8 cellular contexts compared by ENCODE assay signal in genomic region chr18:35040638-35040987, GRCh38. TPM values are rescaled to one million over a fixed set of nuclear protein-coding genes. Genes with fewer than 3 reads are reported as not detected.
DNase-seq lines count a peak whose midpoint lies in the region; ATAC-seq and TF ChIP-seq lines count a peak whose summit lies in the region.

No MANE protein-coding gene starts in this region.

- H3K27ac Mint-ChIP-seq in neural progenitor cell = peak overlapping the region; percentile 31

- H3K4me1 ChIP-seq in BLaER1 treated with 17β-estradiol and CSF1 and Interleukin-3, amounts not matched to agents 10 nM and 100 nM = peaks cover 68 to 79% (median 72%) of the 10 kb centered on the region in 10 experiments
- H3K4me1 ChIP-seq in MM.1S (ENCODE audit: low read length) = peaks cover 17% of the 10 kb centered on the region
- H3K4me1 ChIP-seq in duodenal mucosa (ENCODE audit: control insufficient read depth in 1 of 2, insufficient read depth in 2 of 2, low read length in 2 of 2) = peaks cover 27 to 31% of the 10 kb centered on the region in 2 donors
- peaks cover 36% of the 10 kb centered on the region for H3K4me1 ChIP-seq in neural progenitor cell

- peak overlapping the region; percentile 69 for H2AFZ ChIP-seq in MM.1S (ENCODE audit: low read length)
- peak overlapping the region; percentile 35 for H2AFZ ChIP-seq in neural progenitor cell (replicated peaks)

- peaks cover 0 to 24% (median 3%) of the 10 kb centered on the region in 11 experiments; a peak in 6 of 22 replicates for H4K20me1 ChIP-seq in BLaER1 treated with 17β-estradiol and CSF1 and Interleukin-3, amounts not matched to agents 10 nM and 100 nM
- H4K20me1 ChIP-seq in MM.1S (ENCODE audit: insufficient read depth, low read length) (no peaks in the 10 kb centered on the region), neural progenitor cell (ENCODE audit: low read depth) (peaks cover 11% of the 10 kb centered on the region)

- TF ChIP-seq CTCF in MM.1S (IDR thresholded peaks at IDR 0.05; ENCODE audit: low read length) (no peak), neural progenitor cell (IDR thresholded peaks at IDR 0.05) (no peak)

- H3K4me3 ChIP-seq in BLaER1 treated with 17β-estradiol and CSF1 and Interleukin-3, amounts not matched to agents 10 nM and 100 nM = peak overlapping the region; percentile 72 to 94 (median 85); a peak in 18 of 20 replicates
- H3K4me3 ChIP-seq in MM.1S (ENCODE audit: low read length) (peak overlapping the region; percentile 95), duodenal mucosa (ENCODE audit: low read depth in 1 of 2, low read length in 2 of 2) (peak overlapping the region; percentile 93 to 96), neural progenitor cell (peak overlapping the region; percentile 66)

- no peaks in the 10 kb centered on the region for H3K9me3 Mint-ChIP-seq in neural progenitor cell

- peaks cover 27% of the 10 kb centered on the region for H3K79me2 ChIP-seq in MM.1S (ENCODE audit: low read length)
- peaks cover 40% of the 10 kb centered on the region for H3K79me2 ChIP-seq in neural progenitor cell (ENCODE audit: low read depth)

- ATAC-seq in HG03135 (IDR thresholded peaks at IDR 0.05; ENCODE audit: unreplicated experiment) (no peak), GM21360 (IDR thresholded peaks at IDR 0.05; ENCODE audit: unreplicated experiment) (no peak)

- H3K27me3 ChIP-seq in BLaER1 treated with 17β-estradiol and CSF1 and Interleukin-3, amounts not matched to agents 10 nM and 100 nM = no peaks in the 10 kb centered on the region
- H3K27me3 ChIP-seq in MM.1S (replicated peaks; ENCODE audit: insufficient read depth, low read length) = no peaks in the 10 kb centered on the region
- H3K27me3 ChIP-seq in duodenal mucosa (ENCODE audit: control insufficient read depth in 1 of 2, insufficient read depth in 2 of 2, low read length in 2 of 2) = no peaks in the 10 kb centered on the region
- no peaks in the 10 kb centered on the region for H3K27me3 ChIP-seq in neural progenitor cell

- DNase-seq in MM.1S (no peak), neural progenitor cell (ENCODE audit: low spot score) (no peak), NCI-H187 treated with DMSO at 0.1 percent for 48 hours (lab: John Stamatoyannopoulos, UW) (no peak), AG08396 (ENCODE audit: low spot score) (no peak)

- H3F3A ChIP-seq in MM.1S (ENCODE audit: insufficient read depth, low read length) (peaks cover 18% of the 10 kb centered on the region), neural progenitor cell (ENCODE audit: low read depth) (peaks cover 14% of the 10 kb centered on the region)

- no peaks in the 10 kb centered on the region for H3K36me3 ChIP-seq in BLaER1 treated with 17β-estradiol and CSF1 and Interleukin-3, amounts not matched to agents 10 nM and 100 nM
- H3K36me3 ChIP-seq in MM.1S (replicated peaks; ENCODE audit: insufficient read depth, low read length) (no peaks in the 10 kb centered on the region), duodenal mucosa (ENCODE audit: control insufficient read depth in 1 of 2, insufficient read depth in 2 of 2, low read length in 2 of 2) (no peaks in the 10 kb centered on the region), neural progenitor cell (no peaks in the 10 kb centered on the region)

- no peaks in the 10 kb centered on the region for H3K36me3 Mint-ChIP-seq in neural progenitor cell

- H3K4me3 Mint-ChIP-seq in neural progenitor cell = peak overlapping the region; percentile 96

- peaks cover 45% of the 10 kb centered on the region for H3K4me1 Mint-ChIP-seq in neural progenitor cell

- H3K27me3 Mint-ChIP-seq in neural progenitor cell (ENCODE audit: insufficient read depth, low read depth) = peaks cover 4% of the 10 kb centered on the region

- peak overlapping the region; percentile 23 to 92 (median 85); a peak in 21 of 22 replicates for H3K27ac ChIP-seq in BLaER1 treated with 17β-estradiol and CSF1 and Interleukin-3, amounts not matched to agents 10 nM and 100 nM
- H3K27ac ChIP-seq in MM.1S (ENCODE audit: low read length) (peak overlapping the region; percentile 76), duodenal mucosa (ENCODE audit: low read depth, low read length) (peak overlapping the region; percentile 79), neural progenitor cell (peak overlapping the region; percentile 23)

- H3K9me3 ChIP-seq in BLaER1 treated with 17β-estradiol and CSF1 and Interleukin-3, amounts not matched to agents 10 nM and 100 nM (replicated peaks in 1 of 11) = no peaks in the 10 kb centered on the region
- H3K9me3 ChIP-seq in MM.1S (replicated peaks; ENCODE audit: insufficient read depth, low read length) = no peaks in the 10 kb centered on the region
- H3K9me3 ChIP-seq in duodenal mucosa (ENCODE audit: control insufficient read depth in 1 of 2, low read length in 2 of 2) = no peaks in the 10 kb centered on the region
- H3K9me3 ChIP-seq in neural progenitor cell (ENCODE audit: low read depth) = no peaks in the 10 kb centered on the region

- no peaks in the 10 kb centered on the region for H3K9me2 ChIP-seq in MM.1S (replicated peaks; ENCODE audit: insufficient read depth, low read length)

- peak overlapping the region; percentile 28 to 88 (median 83); a peak in 21 of 22 replicates for H3K9ac ChIP-seq in BLaER1 treated with 17β-estradiol and CSF1 and Interleukin-3, amounts not matched to agents 10 nM and 100 nM
- peak overlapping the region; percentile 88 for H3K9ac ChIP-seq in MM.1S (ENCODE audit: low read length)
- H3K9ac ChIP-seq in duodenal mucosa (ENCODE audit: low read depth in 1 of 2, low read length in 2 of 2) = peak overlapping the region; percentile 42 to 95
- no peak overlapping the region for H3K9ac ChIP-seq in neural progenitor cell

- peak overlapping the region; percentile 77 to 97 (median 84) for H3K4me2 ChIP-seq in BLaER1 treated with 17β-estradiol and CSF1 and Interleukin-3, amounts not matched to agents 10 nM and 100 nM
- H3K4me2 ChIP-seq in MM.1S (ENCODE audit: low read depth, low read length) (peak overlapping the region; percentile 83), neural progenitor cell (peak overlapping the region; percentile 90)

RNA-seq across cellular contexts. Expression of gene MAPRE2, which starts 0.6 kb away (rescaled TPM):
- 28.9 and 34.6 TPM in 2 replicates for total RNA-seq in neural progenitor cell (ENCODE audit: low replicate concordance)

Comparison
In these comparisons a context has a peak if more than half of its experiments do, and no peak if none do; other contexts are left out.
1. H3K27ac ChIP-seq: peak in every context shown above with its lines; median percentile 85 in BLaER1 treated with 17β-estradiol and CSF1 and Interleukin-3, amounts not matched to agents 10 nM and 100 nM; 79 in duodenal mucosa; 76 in MM.1S; 23 in neural progenitor cell.